35 cellular contexts compared by ENCODE assay signal in the genomic region with DNA sequence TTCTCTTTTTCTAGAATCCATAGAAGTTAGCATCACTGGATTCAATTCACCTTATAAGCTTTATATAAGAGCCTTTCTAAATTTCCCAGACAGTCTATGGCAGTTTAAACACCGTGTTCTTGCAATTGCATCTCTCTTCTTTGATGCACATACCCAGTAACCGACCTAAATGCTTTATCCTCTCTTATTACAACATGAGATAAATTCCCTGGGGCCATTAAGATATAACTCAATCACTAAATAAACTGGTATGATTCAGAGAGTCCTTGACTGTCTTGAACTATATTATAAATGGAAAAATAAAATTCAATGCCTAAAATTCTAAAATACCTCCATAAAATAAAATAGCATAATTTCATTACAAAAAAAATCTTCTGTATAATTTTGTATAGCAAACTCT.
"Had no signal": no experiment of that assay in that cellular context is flagged by ENCODE, and none has a peak within 500 bp of the region (broad histone marks: within the 10 kb centered on the region; RNA-seq: fewer than 3 reads in every experiment).

No MANE protein-coding gene starts in this region.

- H3K27ac ChIP-seq: adrenal gland, body of pancreas, breast epithelium, cardiac muscle cell, coronary artery had no signal

- ATAC-seq: activated CD4-positive, alpha-beta T cell treated with anti-CD3 and anti-CD28 coated beads for 36 hours; activated CD8-positive, alpha-beta memory T cell treated with anti-CD3 and anti-CD28 coated beads, Interleukin-2, amount 10 ng/mL, durations not matched to agents 7 days and 5 days; activated CD8-positive, alpha-beta T cell treated with anti-CD3 and anti-CD28 coated beads, Interleukin-2, amount 10 ng/mL, durations not matched to agents 7 days and 5 days; activated naive CD8-positive, alpha-beta T cell treated with anti-CD3 and anti-CD28 coated beads, Interleukin-2, amount 50 U/mL, for 24 hours; body of pancreas; esophagus mucosa had no signal

- DNase-seq: activated CD4-positive, alpha-beta memory T cell treated with anti-CD3 and anti-CD28 coated beads for 36 hours; activated CD4-positive, alpha-beta T cell treated with anti-CD3 and anti-CD28 coated beads for 36 hours; activated CD4-positive, alpha-beta T cell treated with anti-CD3 and anti-CD28 coated beads, Interleukin-2, amount 10 ng/mL, durations not matched to agents 24 days and 14 days; activated CD4-positive, CD25-positive, alpha-beta regulatory T cell; activated CD4-positive, CD25-positive, alpha-beta regulatory T cell treated with anti-CD3 and anti-CD28 coated beads, Interleukin-2, amount 50 U/mL, for 72 hours; activated CD8-positive, alpha-beta memory T cell treated with anti-CD3 and anti-CD28 coated beads, Interleukin-2, amount 10 ng/mL, durations not matched to agents 7 days and 5 days; activated CD8-positive, alpha-beta memory T cell treated with anti-CD3 and anti-CD28 coated beads, Interleukin-2, amount 50 U/mL, for 4 hours; activated CD8-positive, alpha-beta T cell treated with anti-CD3 and anti-CD28 coated beads, Interleukin-2, amount 10 ng/mL, durations not matched to agents 7 days and 5 days; activated effector memory CD4-positive, alpha-beta T cell treated with anti-CD3 and anti-CD28 coated beads, Interleukin-2, amount 50 U/mL, for 16 hours; activated naive CD4-positive, alpha-beta T cell treated with anti-CD3 and anti-CD28 coated beads for 36 hours; activated naive CD8-positive, alpha-beta T cell treated with anti-CD3 and anti-CD28 coated beads for 36 hours; activated naive CD8-positive, alpha-beta T cell treated with anti-CD3 and anti-CD28 coated beads, Interleukin-2, amount 50 U/mL, for 24 hours; activated T-cell treated with anti-CD3 and anti-CD28 coated beads, Interleukin-2, amount 50 U/mL, for 1 hour; activated T-cell treated with anti-CD3 and anti-CD28 coated beads, Interleukin-2, amount 50 U/mL, for 48 hours; adrenal gland; amygdala; aorta; body of pancreas; central memory CD4-positive, alpha-beta T cell; cerebellar nuclear complex; dorsolateral prefrontal cortex; effector memory CD4-positive, alpha-beta T cell; endodermal cell; foreskin fibroblast; head of caudate nucleus; hippocampal formation had no signal

- H3K36me3 Mint-ChIP-seq: activated CD4-positive, alpha-beta memory T cell treated with anti-CD3 and anti-CD28 coated beads for 36 hours; activated CD8-positive, alpha-beta memory T cell treated with anti-CD3 and anti-CD28 coated beads, Interleukin-2, amount 10 ng/mL, durations not matched to agents 7 days and 5 days; activated naive CD4-positive, alpha-beta T cell treated with anti-CD3 and anti-CD28 coated beads, Interleukin-2, amount 50 U/mL, for 24 hours; activated naive CD8-positive, alpha-beta T cell treated with anti-CD3 and anti-CD28 coated beads for 36 hours had no signal

- H3K27me3 ChIP-seq: adrenal gland, body of pancreas, breast epithelium, cardiac muscle cell, dorsolateral prefrontal cortex had no signal

- H3K4me1 ChIP-seq: body of pancreas, breast epithelium had no signal

- H3K27ac Mint-ChIP-seq: activated CD4-positive, alpha-beta memory T cell treated with anti-CD3 and anti-CD28 coated beads for 36 hours; activated CD4-positive, alpha-beta T cell treated with anti-CD3 and anti-CD28 coated beads for 36 hours; activated CD4-positive, alpha-beta T cell treated with anti-CD3 and anti-CD28 coated beads, Interleukin-2, amount 10 ng/mL, durations not matched to agents 24 days and 14 days; activated CD8-positive, alpha-beta memory T cell treated with anti-CD3 and anti-CD28 coated beads, Interleukin-2, amount 10 ng/mL, durations not matched to agents 7 days and 5 days; activated CD8-positive, alpha-beta T cell treated with anti-CD3 and anti-CD28 coated beads, Interleukin-2, amount 10 ng/mL, durations not matched to agents 7 days and 5 days; activated naive CD4-positive, alpha-beta T cell treated with anti-CD3 and anti-CD28 coated beads for 36 hours; activated naive CD4-positive, alpha-beta T cell treated with anti-CD3 and anti-CD28 coated beads, Interleukin-2, amount 50 U/mL, for 24 hours; activated naive CD8-positive, alpha-beta T cell treated with anti-CD3 and anti-CD28 coated beads for 36 hours; activated naive CD8-positive, alpha-beta T cell treated with anti-CD3 and anti-CD28 coated beads, Interleukin-2, amount 50 U/mL, for 24 hours; activated T-helper 1 cell treated with anti-CD3 and anti-CD28 coated beads, Interleukin-12 subunit alpha, Interleukin-12 subunit beta, Interleukin-2, Interleukin-4 antibody, amounts not matched to agents 30 ng/mL and 10 ng/mL and 1 ng/mL, durations not matched to agents 14 hours and 24 hours and 36 hours; activated T-helper 2 cell treated with anti-CD3 and anti-CD28 coated beads, Interferon-gamma antibody, Interleukin-2, Interleukin-4, amounts not matched to agents 10 μg/mL and 5 μg/mL and 100 μg/mL, durations not matched to agents 14 hours and 24 hours and 36 hours; dendritic cell treated with granulocyte-macrophage colony-stimulating factor and Interleukin-4, amounts not matched to agents 40 ng/mL and 50 ng/mL, for 4 days; endodermal cell; T-helper 2 cell treated with Interferon-gamma antibody and Interleukin-4, amounts not matched to agents 5 μg/mL and 100 μg/mL, for 36 hours had no signal

- H3K4me1 Mint-ChIP-seq: activated CD4-positive, alpha-beta T cell treated with anti-CD3 and anti-CD28 coated beads for 36 hours; activated CD4-positive, alpha-beta T cell treated with anti-CD3 and anti-CD28 coated beads, Interleukin-2, amount 10 ng/mL, durations not matched to agents 24 days and 14 days; activated CD8-positive, alpha-beta memory T cell treated with anti-CD3 and anti-CD28 coated beads, Interleukin-2, amount 10 ng/mL, durations not matched to agents 7 days and 5 days; activated naive CD4-positive, alpha-beta T cell treated with anti-CD3 and anti-CD28 coated beads, Interleukin-2, amount 50 U/mL, for 24 hours; activated naive CD8-positive, alpha-beta T cell treated with anti-CD3 and anti-CD28 coated beads for 36 hours; activated naive CD8-positive, alpha-beta T cell treated with anti-CD3 and anti-CD28 coated beads, Interleukin-2, amount 50 U/mL, for 24 hours; endodermal cell had no signal

- H3K4me3 ChIP-seq: adrenal gland, body of pancreas, breast epithelium, cardiac muscle cell, coronary artery, dorsolateral prefrontal cortex had no signal

- H3K9me3 ChIP-seq: body of pancreas had no signal

- H3K4me3 Mint-ChIP-seq: activated CD4-positive, alpha-beta memory T cell treated with anti-CD3 and anti-CD28 coated beads for 36 hours; activated CD4-positive, alpha-beta T cell treated with anti-CD3 and anti-CD28 coated beads for 36 hours; activated CD4-positive, alpha-beta T cell treated with anti-CD3 and anti-CD28 coated beads, Interleukin-2, amount 10 ng/mL, durations not matched to agents 24 days and 14 days; activated CD8-positive, alpha-beta memory T cell treated with anti-CD3 and anti-CD28 coated beads, Interleukin-2, amount 10 ng/mL, durations not matched to agents 7 days and 5 days; activated CD8-positive, alpha-beta T cell treated with anti-CD3 and anti-CD28 coated beads, Interleukin-2, amount 10 ng/mL, durations not matched to agents 7 days and 5 days; activated naive CD4-positive, alpha-beta T cell treated with anti-CD3 and anti-CD28 coated beads for 36 hours; activated naive CD4-positive, alpha-beta T cell treated with anti-CD3 and anti-CD28 coated beads, Interleukin-2, amount 50 U/mL, for 24 hours; activated naive CD8-positive, alpha-beta T cell treated with anti-CD3 and anti-CD28 coated beads for 36 hours; activated naive CD8-positive, alpha-beta T cell treated with anti-CD3 and anti-CD28 coated beads, Interleukin-2, amount 50 U/mL, for 24 hours; activated T-helper 1 cell treated with anti-CD3 and anti-CD28 coated beads, Interleukin-12 subunit alpha, Interleukin-12 subunit beta, Interleukin-2, Interleukin-4 antibody, amounts not matched to agents 30 ng/mL and 10 ng/mL and 1 ng/mL, durations not matched to agents 14 hours and 24 hours and 36 hours; dendritic cell treated with granulocyte-macrophage colony-stimulating factor and Interleukin-4, amounts not matched to agents 40 ng/mL and 50 ng/mL, for 4 days; endodermal cell; T-helper 2 cell treated with Interferon-gamma antibody and Interleukin-4, amounts not matched to agents 5 μg/mL and 100 μg/mL, for 36 hours had no signal

- H3K9me3 Mint-ChIP-seq: activated CD4-positive, alpha-beta T cell treated with anti-CD3 and anti-CD28 coated beads, Interleukin-2, amount 10 ng/mL, durations not matched to agents 24 days and 14 days; activated T-helper 2 cell treated with anti-CD3 and anti-CD28 coated beads, Interferon-gamma antibody, Interleukin-2, Interleukin-4, amounts not matched to agents 10 μg/mL and 5 μg/mL and 100 μg/mL, durations not matched to agents 14 hours and 24 hours and 36 hours; T-helper 2 cell treated with Interferon-gamma antibody and Interleukin-4, amounts not matched to agents 5 μg/mL and 100 μg/mL, for 36 hours had no signal

- H3K36me3 ChIP-seq: adrenal gland, breast epithelium, cardiac muscle cell had no signal
